21 cellular contexts compared by ENCODE assay signal in genomic region chr6:32169211-32169610, GRCh38. TPM values are rescaled to one million over a fixed set of nuclear protein-coding genes. Genes with fewer than 3 reads are reported as not detected.
DNase-seq lines count a peak whose midpoint lies in the region; ATAC-seq and TF ChIP-seq lines count a peak whose summit lies in the region.
"Had no signal": no experiment of that assay in that cellular context is flagged by ENCODE, and none has a peak within 500 bp of the region (broad histone marks: within the 10 kb centered on the region; RNA-seq: fewer than 3 reads in every experiment).

No MANE protein-coding gene starts in this region.

- POLR2A ChIA-PET in RWPE1 (lab: Yijun Ruan, JAX; ENCODE audit: low non-redundant PET), result no interaction called here

- peak overlapping the region; percentile 88 for H3K27ac Mint-ChIP-seq in progenitor cell of endocrine pancreas
- H3K27ac Mint-ChIP-seq: activated CD4-positive, alpha-beta T cell treated with anti-CD3 and anti-CD28 coated beads for 36 hours had no signal

- H3K4me1 Mint-ChIP-seq in progenitor cell of endocrine pancreas (ENCODE audit: low read depth), result peaks cover 48% of the 10 kb centered on the region

- ATAC-seq in GM19455 (IDR thresholded peaks at IDR 0.05; ENCODE audit: unreplicated experiment) (no peak), GM18868 (IDR thresholded peaks at IDR 0.05; ENCODE audit: unreplicated experiment) (no peak)
- ATAC-seq: activated CD4-positive, alpha-beta T cell treated with anti-CD3 and anti-CD28 coated beads for 36 hours; natural killer cell treated with Interleukin-12 subunit alpha and Interleukin-12 subunit beta and Interleukin-15 and Interleukin-18, amount 100 ng/mL, for 72 hours had no signal

- in situ Hi-C loops in KBM-7 (cut with MboI; ENCODE audit: low pct_unique_long_range_greater_than_20kb, low sequenced_read_pairs), result no loop called here

- CTCF ChIA-PET in RWPE1 (lab: Yijun Ruan, JAX), result no interaction called here

- H3K27me3 Mint-ChIP-seq in progenitor cell of endocrine pancreas, result no peaks in the 10 kb centered on the region
- H3K27me3 Mint-ChIP-seq: activated CD4-positive, alpha-beta T cell treated with anti-CD3 and anti-CD28 coated beads for 36 hours; CD4-positive, alpha-beta memory T cell; natural killer cell treated with Interleukin-12 subunit alpha and Interleukin-12 subunit beta and Interleukin-15 and Interleukin-18, amount 100 ng/mL, for 72 hours; stimulated activated naive CD8-positive, alpha-beta T cell treated with anti-CD3 and anti-CD28 coated beads, Interleukin-15, Interleukin-2, amounts not matched to agents 100 ng/mL and 50 ng/mL, for 24 hours had no signal

- TF ChIP-seq CTCF in GM12872 (IDR thresholded peaks at IDR 0.05; ENCODE audit: insufficient read depth, low read depth, low read length), result 0 out of 3 replicates have a peak, but pooled peaks have one; percentile 13
- TF ChIP-seq CTCF in RWPE1 (conservative IDR thresholded peaks at IDR 0.05; ENCODE audit: low read depth), result no peak
- TF ChIP-seq CTCF in progenitor cell of endocrine pancreas (IDR thresholded peaks at IDR 0.05; ENCODE audit: unreplicated experiment), result peak; percentile 7

- no peak overlapping the region for H3K4me3 Mint-ChIP-seq in progenitor cell of endocrine pancreas (ENCODE audit: low read depth)
- H3K4me3 Mint-ChIP-seq: activated CD4-positive, alpha-beta T cell treated with anti-CD3 and anti-CD28 coated beads for 36 hours; CD4-positive, alpha-beta memory T cell; natural killer cell treated with Interleukin-12 subunit alpha and Interleukin-12 subunit beta and Interleukin-15 and Interleukin-18, amount 100 ng/mL, for 72 hours; stimulated activated naive CD8-positive, alpha-beta T cell treated with anti-CD3 and anti-CD28 coated beads, Interleukin-15, Interleukin-2, amounts not matched to agents 100 ng/mL and 50 ng/mL, for 24 hours had no signal

- H3K27ac ChIP-seq in RWPE1, result peak overlapping the region; percentile 56

- TF ChIP-seq POLR2A in erythroblast (IDR thresholded peaks at IDR 0.05; ENCODE audit: low read length), result peak; percentile 42

- no peaks in the 10 kb centered on the region for H3K9me3 Mint-ChIP-seq in progenitor cell of endocrine pancreas (ENCODE audit: low read depth)
- H3K9me3 Mint-ChIP-seq: CD4-positive, alpha-beta memory T cell; natural killer cell treated with Interleukin-12 subunit alpha and Interleukin-12 subunit beta and Interleukin-15 and Interleukin-18, amount 100 ng/mL, for 72 hours; stimulated activated naive CD8-positive, alpha-beta T cell treated with anti-CD3 and anti-CD28 coated beads, Interleukin-15, Interleukin-2, amounts not matched to agents 100 ng/mL and 50 ng/mL, for 24 hours had no signal

- DNase-seq in RWPE1 (ENCODE audit: low spot score) (no peak), erythroblast (lab: John Stamatoyannopoulos, UW) (no peak), progenitor cell of endocrine pancreas (ENCODE audit: low spot score, unreplicated experiment) (no peak), KBM-7 (no peak), cerebellum (ENCODE audit: low spot score) (no peak)
- DNase-seq: activated CD4-positive, alpha-beta T cell treated with anti-CD3 and anti-CD28 coated beads for 36 hours; activated CD8-positive, alpha-beta memory T cell treated with anti-CD3 and anti-CD28 coated beads, Interleukin-2, amount 50 U/mL, for 48 hours; activated effector memory CD4-positive, alpha-beta T cell treated with anti-CD3 and anti-CD28 coated beads, Interleukin-2, amount 50 U/mL, for 16 hours; CD4-positive, alpha-beta memory T cell; central memory CD4-positive, alpha-beta T cell; effector CD8-positive, alpha-beta T cell; H7; left cardiac atrium; NCI-H524; stimulated activated CD4-positive, alpha-beta T cell treated with anti-CD3 and anti-CD28 coated beads, Interleukin-1b, Interleukin-23, amount 100 ng/mL, for 48 hours; upper lobe of left lung had no signal

- H3K36me3 Mint-ChIP-seq in progenitor cell of endocrine pancreas (ENCODE audit: insufficient read depth), result peaks cover 39% of the 10 kb centered on the region
- H3K36me3 Mint-ChIP-seq: natural killer cell treated with Interleukin-12 subunit alpha and Interleukin-12 subunit beta and Interleukin-15 and Interleukin-18, amount 100 ng/mL, for 72 hours had no signal

RNA-seq across cellular contexts. Expression of gene EGFL8, which starts 4.8 kb away (rescaled TPM):
- 68.3 and 83.1 TPM in 2 replicates for total RNA-seq in progenitor cell of endocrine pancreas
- total RNA-seq in cerebellum, result 7.5 TPM

RNA-seq across cellular contexts. Expression of gene AGPAT1, which starts 6.7 kb away (rescaled TPM):
- total RNA-seq in progenitor cell of endocrine pancreas (94.1 and 102 TPM in 2 replicates), cerebellum (16.6 TPM)

RNA-seq across cellular contexts. Expression of gene RNF5, which starts 9.0 kb away (rescaled TPM):
- total RNA-seq in progenitor cell of endocrine pancreas (91.2 and 92.2 TPM in 2 replicates), cerebellum (36.8 TPM)

RNA-seq across cellular contexts. Expression of gene AGER, which starts 14.8 kb away (rescaled TPM):
- total RNA-seq in progenitor cell of endocrine pancreas, result 28.5 and 29.9 TPM in 2 replicates
- 0.54 TPM for total RNA-seq in cerebellum

RNA-seq across cellular contexts. Expression of gene PPT2, which starts 15.3 kb away (rescaled TPM):
- total RNA-seq in progenitor cell of endocrine pancreas (75.5 and 80.8 TPM in 2 replicates), cerebellum (17.8 TPM)
